In the genomic region with DNA sequence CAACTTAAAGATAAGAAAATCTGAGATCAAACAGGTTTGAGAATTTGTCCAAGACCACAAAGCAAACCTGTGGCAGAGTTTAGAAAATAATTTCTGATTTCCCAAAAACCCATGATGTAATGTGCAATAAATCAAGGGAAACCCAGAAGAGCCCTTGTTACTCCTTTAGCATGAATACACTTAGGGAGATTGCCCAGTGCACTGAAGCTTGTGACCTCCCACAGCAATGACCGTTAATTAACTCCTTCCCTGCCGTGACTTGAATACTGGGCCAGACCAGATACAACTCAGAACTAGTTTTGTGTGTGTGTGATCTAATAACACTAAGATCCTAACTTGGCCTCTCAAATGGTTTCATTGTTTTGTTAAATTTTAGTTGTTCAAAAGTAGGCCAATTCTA, we compare ENCODE assay signal across 1 cellular context.
TF ChIP-seq lines count a peak whose summit lies in the region.

No MANE protein-coding gene starts in this region.

TF ChIP-seq in endothelial cell of umbilical vein, 7 proteins besides CTCF, POLR2A, EP300 and RAD21:
- TF ChIP-seq JUN (IDR thresholded peaks at IDR 0.05; ENCODE audit: borderline replicate concordance, insufficient read depth, insufficient read length, low read depth): no peak
- no peak for TF ChIP-seq EZH2 (IDR thresholded peaks at IDR 0.05; ENCODE audit: borderline replicate concordance, low read depth, low read length, severe bottlenecking)
- TF ChIP-seq, protein P1, sequence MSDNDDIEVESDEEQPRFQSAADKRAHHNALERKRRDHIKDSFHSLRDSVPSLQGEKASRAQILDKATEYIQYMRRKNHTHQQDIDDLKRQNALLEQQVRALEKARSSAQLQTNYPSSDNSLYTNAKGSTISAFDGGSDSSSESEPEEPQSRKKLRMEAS (IDR thresholded peaks at IDR 0.05; ENCODE audit: insufficient read depth, insufficient read length): no peak
- TF ChIP-seq FOS (IDR thresholded peaks at IDR 0.05; ENCODE audit: borderline replicate concordance, insufficient read depth, low read length): no peak
- no peak for TF ChIP-seq POLR2AphosphoS5 (IDR thresholded peaks at IDR 0.05; ENCODE audit: insufficient read depth, low read depth, low read length)
- TF ChIP-seq GATA2 (IDR thresholded peaks at IDR 0.05; ENCODE audit: insufficient read depth, insufficient read length, low read depth, low read length): no peak
- no peak for TF ChIP-seq MYC (IDR thresholded peaks at IDR 0.05; ENCODE audit: low read depth, low read length)
TF ChIP-seq in endothelial cell of umbilical vein: peak in this region for 0.
